In genomic region chr21:25888711-25889110, GRCh38 we compare ENCODE assay signal across 17 cellular contexts.
DNase-seq lines count a peak whose midpoint lies in the region; ATAC-seq, FAIRE-seq and TF ChIP-seq lines count a peak whose summit lies in the region.
"Had no signal": no experiment of that assay in that cellular context is flagged by ENCODE, and none has a peak within 500 bp of the region (broad histone marks: within the 10 kb centered on the region; RNA-seq: fewer than 3 reads in every experiment).

No MANE protein-coding gene starts in this region.

- WGBS in K562 (ENCODE audit: insufficient coverage, low coverage, missing lambda C conversion rate) = 7% methylated on average over 9 of the region's 9 CpGs
- WGBS in hepatocyte (ENCODE audit: low lambda C conversion rate, missing lambda C conversion rate) = 93% methylated on average over 9 of the region's 9 CpGs

- CTCF ChIA-PET in activated naive CD4-positive, alpha-beta T cell treated with anti-CD3 and anti-CD28 coated beads, Interleukin-2, amount 10 ng/mL, durations not matched to agents 7 days and 5 days (lab: Charles Lee) = interaction anchor here (0.7 to 1.7 kb wide), 3 partner anchors 10 to 282 kb away, joined by 3 to 5 read pairs (median 4); partner anchors contain the start of gene APP
- CTCF ChIA-PET in K562 (lab: Yijun Ruan, JAX; ENCODE audit: low intra/inter-chr PET ratio) = no interaction called here

- no peak for FAIRE-seq in K562 (lab: Jason Lieb, UNC)
- FAIRE-seq: GM12878, GM18507, H54, HTR-8/SVneo had no signal

- H3K27me3 ChIP-seq in K562 (ENCODE audit: control insufficient read depth in 2 of 2, insufficient read depth in 2 of 2, low read length in 2 of 2) = no peaks in the 10 kb centered on the region
- H3K27me3 ChIP-seq in hepatocyte = no peaks in the 10 kb centered on the region
- H3K27me3 ChIP-seq: BLaER1 had no signal

- DNase-seq in activated naive CD4-positive, alpha-beta T cell treated with anti-CD3 and anti-CD28 coated beads, Interleukin-2, amount 10 ng/mL, durations not matched to agents 7 days and 5 days = no peak
- DNase-seq in activated naive CD4-positive, alpha-beta T cell treated with anti-CD3 and anti-CD28 coated beads, Interleukin-2, amount 50 U/mL, for 72 hours (ENCODE audit: low spot score in 2 of 2) = no peak
- DNase-seq in K562 (ENCODE audit: extremely low read depth in 1 of 4, low spot score in 3 of 4) = no peak
- DNase-seq in hepatocyte (ENCODE audit: low spot score) = no peak
- no peak for DNase-seq in foreskin fibroblast
- DNase-seq in RPMI8226 = no peak
- DNase-seq in NCI-H1105 (lab: John Stamatoyannopoulos, UW) = no peak
- no peak for DNase-seq in stimulated activated CD4-positive, alpha-beta T cell treated with anti-CD3 and anti-CD28 coated beads, Interleukin-1b, Interleukin-23, amount 100 ng/mL, for 48 hours
- DNase-seq: AML-193, DMS79 had no signal

- H3K27ac Mint-ChIP-seq in activated naive CD4-positive, alpha-beta T cell treated with anti-CD3 and anti-CD28 coated beads, Interleukin-2, amount 10 ng/mL, durations not matched to agents 7 days and 5 days = peak overlapping the region; percentile 24
- H3K27ac Mint-ChIP-seq in activated naive CD4-positive, alpha-beta T cell treated with anti-CD3 and anti-CD28 coated beads, Interleukin-2, amount 50 U/mL, for 72 hours = peak overlapping the region in 1 of 2 donors; percentile 35

- H3K9me2 ChIP-seq in hepatocyte (replicated peaks; ENCODE audit: insufficient read depth) = no peaks in the 10 kb centered on the region

- no peaks in the 10 kb centered on the region for H3K4me1 Mint-ChIP-seq in activated naive CD4-positive, alpha-beta T cell treated with anti-CD3 and anti-CD28 coated beads, Interleukin-2, amount 10 ng/mL, durations not matched to agents 7 days and 5 days

- no peak for ATAC-seq in activated naive CD4-positive, alpha-beta T cell treated with anti-CD3 and anti-CD28 coated beads, Interleukin-2, amount 50 U/mL, for 72 hours
- no peak for ATAC-seq in K562
- ATAC-seq: GM12878, HCT116 had no signal

- H3K4me3 Mint-ChIP-seq in activated naive CD4-positive, alpha-beta T cell treated with anti-CD3 and anti-CD28 coated beads, Interleukin-2, amount 10 ng/mL, durations not matched to agents 7 days and 5 days = no peak overlapping the region

- TF ChIP-seq POLR2A in K562 (conservative IDR thresholded peaks at IDR 0.05) = no peak

- TF ChIP-seq CTCF in K562 (IDR thresholded peaks at IDR 0.05 in 2 of 3, conservative IDR thresholded peaks at IDR 0.05 in 1 of 3; ENCODE audit: insufficient read depth in 2 of 3, low read depth in 1 of 3, low read length in 3 of 3) (no peak), hepatocyte (IDR thresholded peaks at IDR 0.05; ENCODE audit: poor library complexity) (no peak), foreskin fibroblast (IDR thresholded peaks at IDR 0.05; ENCODE audit: low read depth, low read length) (no peak)

- H3K4me1 ChIP-seq in K562 (replicated peaks in 1 of 2; ENCODE audit: control insufficient read depth in 2 of 2, insufficient read depth in 2 of 2, low read length in 2 of 2) (no peaks in the 10 kb centered on the region), hepatocyte (ENCODE audit: insufficient read depth) (no peaks in the 10 kb centered on the region)
- H3K4me1 ChIP-seq: BLaER1 had no signal

- no peaks in the 10 kb centered on the region for H3K9me1 ChIP-seq in K562 (ENCODE audit: control insufficient read depth, insufficient read depth, low read length)

- intact Hi-C loops in K562 (cut with micrococcal nuclease) = no loop called here

- no TSS peak for BruUV-seq in K562 (replicated peaks; lab: Mats Ljungman, UMichigan)

- no peaks in the 10 kb centered on the region for H4K20me1 ChIP-seq in K562 (replicated peaks; ENCODE audit: control insufficient read depth, insufficient read depth, low read length)
- no peaks in the 10 kb centered on the region for H4K20me1 ChIP-seq in hepatocyte (ENCODE audit: insufficient read depth, poor library complexity, severe bottlenecking)

- H3K9ac ChIP-seq in K562 (ENCODE audit: insufficient read depth in 1 of 2, low read depth in 2 of 2, low read length in 2 of 2) = no peak overlapping the region
- H3K9ac ChIP-seq: BLaER1 had no signal

- no peak for TF ChIP-seq RAD21 in K562 (CRISPR knock-in tag; conservative IDR thresholded peaks at IDR 0.05 in 1 of 2, IDR thresholded peaks at IDR 0.05 in 1 of 2)

- H3K27me3 Mint-ChIP-seq in activated naive CD4-positive, alpha-beta T cell treated with anti-CD3 and anti-CD28 coated beads, Interleukin-2, amount 10 ng/mL, durations not matched to agents 7 days and 5 days = no peaks in the 10 kb centered on the region

- no peak for TF ChIP-seq EP300 in K562 (IDR thresholded peaks at IDR 0.05; ENCODE audit: low read length)

- H3K79me2 ChIP-seq in K562 (ENCODE audit: control insufficient read depth, insufficient read depth, low read length) (no peaks in the 10 kb centered on the region), hepatocyte (no peaks in the 10 kb centered on the region)

- in situ Hi-C loops in K562 (cut with MboI) = loop anchor here (25.0 kb wide), 1 partner anchor 824 kb away; no protein-coding TSS in a partner anchor

- H3K27ac ChIP-seq in K562 (ENCODE audit: extremely low read depth, low read depth, low read length) (no peak overlapping the region), hepatocyte (peak overlapping the region; percentile 54)
- H3K27ac ChIP-seq: 22Rv1, BLaER1 had no signal

- H3K4me3 ChIP-seq in K562 (no peak overlapping the region), hepatocyte (no peak overlapping the region), foreskin fibroblast (ENCODE audit: low read depth in 1 of 2, low read length in 2 of 2) (no peak overlapping the region)
- H3K4me3 ChIP-seq: BLaER1, GM12878 had no signal

- no peaks in the 10 kb centered on the region for H3K9me3 Mint-ChIP-seq in activated naive CD4-positive, alpha-beta T cell treated with anti-CD3 and anti-CD28 coated beads, Interleukin-2, amount 10 ng/mL, durations not matched to agents 7 days and 5 days
- no peaks in the 10 kb centered on the region for H3K9me3 Mint-ChIP-seq in activated naive CD4-positive, alpha-beta T cell treated with anti-CD3 and anti-CD28 coated beads, Interleukin-2, amount 50 U/mL, for 72 hours

- no peaks in the 10 kb centered on the region for H3K9me3 ChIP-seq in K562 (replicated peaks; ENCODE audit: control insufficient read depth, insufficient read depth, low read depth, low read length)
- no peaks in the 10 kb centered on the region for H3K9me3 ChIP-seq in hepatocyte (ENCODE audit: low read depth)

- H3K36me3 Mint-ChIP-seq in activated naive CD4-positive, alpha-beta T cell treated with anti-CD3 and anti-CD28 coated beads, Interleukin-2, amount 10 ng/mL, durations not matched to agents 7 days and 5 days = peaks cover 2% of the 10 kb centered on the region
- peaks cover 0 to 6% of the 10 kb centered on the region in 2 donors for H3K36me3 Mint-ChIP-seq in activated naive CD4-positive, alpha-beta T cell treated with anti-CD3 and anti-CD28 coated beads, Interleukin-2, amount 50 U/mL, for 72 hours

- no peaks in the 10 kb centered on the region for H3K36me3 ChIP-seq in K562 (ENCODE audit: control insufficient read depth, insufficient read depth, low read length)
- H3K36me3 ChIP-seq in hepatocyte (replicated peaks; ENCODE audit: insufficient read depth, low read depth) = peaks cover 4% of the 10 kb centered on the region

- H2AFZ ChIP-seq in K562 (ENCODE audit: low read depth, low read length) = no peak overlapping the region
- H2AFZ ChIP-seq in hepatocyte = no peak overlapping the region

- POLR2A ChIA-PET in K562 (lab: Yijun Ruan, JAX) = no interaction called here

- H3K4me2 ChIP-seq in K562 (ENCODE audit: insufficient read depth, low read length) (no peak overlapping the region), hepatocyte (no peak overlapping the region)
- H3K4me2 ChIP-seq: BLaER1 had no signal

TF ChIP-seq in K562, 482 proteins besides CTCF, POLR2A, EP300 and RAD21:
- 0 out of 2 replicates have a peak, but pooled peaks have one; percentile 8 for TF ChIP-seq C11orf30 (IDR thresholded peaks at IDR 0.05; ENCODE audit: low read depth)
- peak; percentile 19; the same call in 1 of the 2 replicates for TF ChIP-seq ZNF316 (IDR thresholded peaks at IDR 0.05)
- TF ChIP-seq GABPA (tag; conservative IDR thresholded peaks at IDR 0.05; ENCODE audit: low read depth) = no peak
TF ChIP-seq in K562: peak in this region for 2.
